Comparison of ENCODE assay signal across 1 cellular context in genomic region chr6:16174368-16175078, GRCh38.
TF ChIP-seq lines count a peak whose summit lies in the region.

No MANE protein-coding gene starts in this region.

TF ChIP-seq in GM23338, 12 proteins besides CTCF, POLR2A, EP300 and RAD21 (continued from another document):
- TF ChIP-seq REST (IDR thresholded peaks at IDR 0.05; ENCODE audit: unreplicated experiment) (no peak), ETS1 (IDR thresholded peaks at IDR 0.05) (no peak), ZNF331 (CRISPR knock-in tag; IDR thresholded peaks at IDR 0.05; ENCODE audit: low read depth) (no peak), STAT1 (IDR thresholded peaks at IDR 0.05; ENCODE audit: unreplicated experiment) (no peak), NANOG (IDR thresholded peaks at IDR 0.05; ENCODE audit: borderline replicate concordance) (no peak), POLR2AphosphoS5 (IDR thresholded peaks at IDR 0.05; ENCODE audit: low read depth) (no peak)
- TF ChIP-seq, protein P1, sequence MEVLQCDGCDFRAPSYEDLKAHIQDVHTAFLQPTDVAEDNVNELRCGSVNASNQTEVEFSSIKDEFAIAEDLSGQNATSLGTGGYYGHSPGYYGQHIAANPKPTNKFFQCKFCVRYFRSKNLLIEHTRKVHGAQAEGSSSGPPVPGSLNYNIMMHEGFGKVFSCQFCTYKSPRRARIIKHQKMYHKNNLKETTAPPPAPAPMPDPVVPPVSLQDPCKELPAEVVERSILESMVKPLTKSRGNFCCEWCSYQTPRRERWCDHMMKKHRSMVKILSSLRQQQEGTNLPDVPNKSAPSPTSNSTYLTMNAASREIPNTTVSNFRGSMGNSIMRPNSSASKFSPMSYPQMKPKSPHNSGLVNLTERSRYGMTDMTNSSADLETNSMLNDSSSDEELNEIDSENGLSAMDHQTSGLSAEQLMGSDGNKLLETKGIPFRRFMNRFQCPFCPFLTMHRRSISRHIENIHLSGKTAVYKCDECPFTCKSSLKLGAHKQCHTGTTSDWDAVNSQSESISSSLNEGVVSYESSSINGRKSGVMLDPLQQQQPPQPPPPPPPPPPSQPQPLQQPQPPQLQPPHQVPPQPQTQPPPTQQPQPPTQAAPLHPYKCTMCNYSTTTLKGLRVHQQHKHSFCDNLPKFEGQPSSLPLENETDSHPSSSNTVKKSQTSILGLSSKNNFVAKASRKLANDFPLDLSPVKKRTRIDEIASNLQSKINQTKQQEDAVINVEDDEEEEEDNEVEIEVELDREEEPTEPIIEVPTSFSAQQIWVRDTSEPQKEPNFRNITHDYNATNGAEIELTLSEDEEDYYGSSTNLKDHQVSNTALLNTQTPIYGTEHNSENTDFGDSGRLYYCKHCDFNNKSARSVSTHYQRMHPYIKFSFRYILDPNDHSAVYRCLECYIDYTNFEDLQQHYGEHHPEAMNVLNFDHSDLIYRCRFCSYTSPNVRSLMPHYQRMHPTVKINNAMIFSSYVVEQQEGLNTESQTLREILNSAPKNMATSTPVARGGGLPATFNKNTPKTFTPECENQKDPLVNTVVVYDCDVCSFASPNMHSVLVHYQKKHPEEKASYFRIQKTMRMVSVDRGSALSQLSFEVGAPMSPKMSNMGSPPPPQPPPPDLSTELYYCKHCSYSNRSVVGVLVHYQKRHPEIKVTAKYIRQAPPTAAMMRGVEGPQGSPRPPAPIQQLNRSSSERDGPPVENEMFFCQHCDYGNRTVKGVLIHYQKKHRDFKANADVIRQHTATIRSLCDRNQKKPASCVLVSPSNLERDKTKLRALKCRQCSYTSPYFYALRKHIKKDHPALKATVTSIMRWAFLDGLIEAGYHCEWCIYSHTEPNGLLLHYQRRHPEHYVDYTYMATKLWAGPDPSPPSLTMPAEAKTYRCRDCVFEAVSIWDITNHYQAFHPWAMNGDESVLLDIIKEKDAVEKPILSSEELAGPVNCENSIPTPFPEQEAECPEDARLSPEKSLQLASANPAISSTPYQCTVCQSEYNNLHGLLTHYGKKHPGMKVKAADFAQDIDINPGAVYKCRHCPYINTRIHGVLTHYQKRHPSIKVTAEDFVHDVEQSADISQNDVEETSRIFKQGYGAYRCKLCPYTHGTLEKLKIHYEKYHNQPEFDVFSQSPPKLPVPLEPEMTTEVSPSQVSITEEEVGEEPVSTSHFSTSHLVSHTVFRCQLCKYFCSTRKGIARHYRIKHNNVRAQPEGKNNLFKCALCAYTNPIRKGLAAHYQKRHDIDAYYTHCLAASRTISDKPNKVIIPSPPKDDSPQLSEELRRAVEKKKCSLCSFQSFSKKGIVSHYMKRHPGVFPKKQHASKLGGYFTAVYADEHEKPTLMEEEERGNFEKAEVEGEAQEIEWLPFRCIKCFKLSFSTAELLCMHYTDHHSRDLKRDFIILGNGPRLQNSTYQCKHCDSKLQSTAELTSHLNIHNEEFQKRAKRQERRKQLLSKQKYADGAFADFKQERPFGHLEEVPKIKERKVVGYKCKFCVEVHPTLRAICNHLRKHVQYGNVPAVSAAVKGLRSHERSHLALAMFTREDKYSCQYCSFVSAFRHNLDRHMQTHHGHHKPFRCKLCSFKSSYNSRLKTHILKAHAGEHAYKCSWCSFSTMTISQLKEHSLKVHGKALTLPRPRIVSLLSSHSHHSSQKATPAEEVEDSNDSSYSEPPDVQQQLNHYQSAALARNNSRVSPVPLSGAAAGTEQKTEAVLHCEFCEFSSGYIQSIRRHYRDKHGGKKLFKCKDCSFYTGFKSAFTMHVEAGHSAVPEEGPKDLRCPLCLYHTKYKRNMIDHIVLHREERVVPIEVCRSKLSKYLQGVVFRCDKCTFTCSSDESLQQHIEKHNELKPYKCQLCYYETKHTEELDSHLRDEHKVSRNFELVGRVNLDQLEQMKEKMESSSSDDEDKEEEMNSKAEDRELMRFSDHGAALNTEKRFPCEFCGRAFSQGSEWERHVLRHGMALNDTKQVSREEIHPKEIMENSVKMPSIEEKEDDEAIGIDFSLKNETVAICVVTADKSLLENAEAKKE (CRISPR knock-in tag; IDR thresholded peaks at IDR 0.05), result no peak
